In the genomic region with DNA sequence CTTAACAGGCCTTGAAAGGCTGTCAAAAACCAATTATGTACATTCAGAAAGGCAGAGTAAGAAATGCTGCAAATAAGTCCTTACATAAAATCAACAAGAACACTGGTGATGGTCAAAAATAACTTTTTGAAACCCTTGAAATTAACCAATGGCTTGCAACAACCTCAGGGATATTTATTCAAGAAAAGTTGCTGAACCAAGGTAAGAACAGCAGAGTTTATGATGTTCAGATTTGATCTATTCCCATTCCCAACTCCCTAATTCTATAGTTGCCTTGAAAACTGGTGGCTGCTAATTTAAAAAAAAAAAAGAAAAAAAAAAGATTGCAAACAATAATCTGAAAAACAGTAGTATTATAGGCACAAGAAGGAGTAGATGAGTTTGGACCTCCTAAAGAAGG, we compare ENCODE assay signal across 6 cellular contexts.
"Had no signal": no experiment of that assay in that cellular context is flagged by ENCODE, and none has a peak within 500 bp of the region (broad histone marks: within the 10 kb centered on the region; RNA-seq: fewer than 3 reads in every experiment).

No MANE protein-coding gene starts in this region.

- H3K27ac ChIP-seq: HL-60, KMS-11 had no signal

- DNase-seq: IMR-90, KBM-7, KG1 had no signal

- H3K4me3 ChIP-seq: K562 had no signal

- H3K4me2 ChIP-seq: KMS-11 had no signal
